In the genomic region with DNA sequence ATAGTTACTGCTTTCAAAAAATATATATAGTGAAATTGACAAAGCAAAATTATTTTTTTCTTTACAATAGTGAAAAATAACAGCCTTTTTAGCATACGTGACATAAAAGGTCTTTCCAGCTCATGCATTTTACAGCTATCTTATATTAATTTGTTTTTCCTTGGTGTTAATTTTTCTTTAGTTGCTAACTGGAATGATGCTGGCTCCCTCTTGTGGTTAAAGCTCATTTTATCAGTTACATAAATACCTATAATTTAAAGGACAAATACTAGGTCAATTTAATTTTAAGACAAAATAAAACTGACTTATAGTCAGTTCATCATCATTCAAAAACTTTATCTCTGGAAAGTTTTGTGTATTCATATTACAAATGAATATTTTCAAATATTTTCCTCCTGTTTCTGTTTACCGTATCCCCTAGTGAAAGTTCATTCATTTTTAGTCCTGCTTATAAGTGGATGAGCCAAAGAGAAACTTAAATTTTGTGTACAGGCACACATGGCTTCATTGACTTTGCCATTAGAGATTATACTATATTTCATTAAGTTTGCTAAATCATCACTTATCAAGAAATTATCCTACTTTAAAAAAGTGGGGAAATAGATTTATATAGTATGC, we compare ENCODE assay signal across 9 cellular contexts. TPM values are rescaled to one million over a fixed set of nuclear protein-coding genes. Genes with fewer than 3 reads are reported as not detected.
A peak's percentile ranks its signal among the peaks of the same experiment; 100 is the strongest.
DNase-seq lines count a peak whose midpoint lies in the region; ATAC-seq, FAIRE-seq and TF ChIP-seq lines count a peak whose summit lies in the region.
"Had no signal": no experiment of that assay in that cellular context is flagged by ENCODE, and none has a peak within 500 bp of the region (broad histone marks: within the 10 kb centered on the region; RNA-seq: fewer than 3 reads in every experiment).

No MANE protein-coding gene starts in this region.

- peak; percentile 45 for TF ChIP-seq CTCF in astrocyte (IDR thresholded peaks at IDR 0.05; ENCODE audit: insufficient read depth, low read depth, low read length)

- no peaks in the 10 kb centered on the region for H3K36me3 Mint-ChIP-seq in astrocyte (ENCODE audit: low read depth, unreplicated experiment)
- peaks cover 6% of the 10 kb centered on the region for H3K36me3 Mint-ChIP-seq in activated CD4-positive, alpha-beta T cell treated with anti-CD3 and anti-CD28 coated beads, Interleukin-2, amount 10 ng/mL, durations not matched to agents 24 days and 14 days (ENCODE audit: low read depth)

- H3K27me3 Mint-ChIP-seq in astrocyte (ENCODE audit: low read depth, unreplicated experiment): no peaks in the 10 kb centered on the region
- no peaks in the 10 kb centered on the region for H3K27me3 Mint-ChIP-seq in activated CD4-positive, alpha-beta T cell treated with anti-CD3 and anti-CD28 coated beads, Interleukin-2, amount 10 ng/mL, durations not matched to agents 24 days and 14 days

- H3K4me2 ChIP-seq in astrocyte (ENCODE audit: low read length): no peak overlapping the region

- H3K9me3 ChIP-seq in astrocyte (ENCODE audit: insufficient read depth, low read depth, low read length): no peaks in the 10 kb centered on the region
- H3K9me3 ChIP-seq: SJCRH30 had no signal

- DNase-seq in ELR (ENCODE audit: low read depth): peak; percentile 60
- DNase-seq in LoVo (ENCODE audit: low spot score): peak; percentile 31
- peak; percentile 16 for DNase-seq in astrocyte (ENCODE audit: low read depth)
- no peak for DNase-seq in left lobe of liver (ENCODE audit: low spot score)
- no peak for DNase-seq in occipital lobe (lab: John Stamatoyannopoulos, UW)
- DNase-seq in activated CD4-positive, alpha-beta T cell treated with anti-CD3 and anti-CD28 coated beads, Interleukin-2, amount 10 ng/mL, durations not matched to agents 24 days and 14 days: no peak

- FAIRE-seq in astrocyte (lab: Jason Lieb, UNC): no peak

- intact Hi-C loops in activated CD4-positive, alpha-beta T cell treated with anti-CD3 and anti-CD28 coated beads, Interleukin-2, amount 10 ng/mL, durations not matched to agents 24 days and 14 days (cut with micrococcal nuclease): loop anchor here (1.0 to 2.0 kb wide), 4 partner anchors 54 to 387 kb away; a partner anchor contains a TSS

- H3K4me1 Mint-ChIP-seq in astrocyte (ENCODE audit: low read depth, unreplicated experiment): peaks cover 2% of the 10 kb centered on the region
- H3K4me1 Mint-ChIP-seq in activated CD4-positive, alpha-beta T cell treated with anti-CD3 and anti-CD28 coated beads, Interleukin-2, amount 10 ng/mL, durations not matched to agents 24 days and 14 days: no peaks in the 10 kb centered on the region

- no peaks in the 10 kb centered on the region for H3K79me2 ChIP-seq in astrocyte (ENCODE audit: insufficient read depth, low read length)

- no peak overlapping the region for H3K27ac Mint-ChIP-seq in astrocyte (ENCODE audit: unreplicated experiment)
- no peak overlapping the region for H3K27ac Mint-ChIP-seq in activated CD4-positive, alpha-beta T cell treated with anti-CD3 and anti-CD28 coated beads, Interleukin-2, amount 10 ng/mL, durations not matched to agents 24 days and 14 days

- no peaks in the 10 kb centered on the region for H3K36me3 ChIP-seq in astrocyte (ENCODE audit: insufficient read depth, low read length)
- H3K36me3 ChIP-seq: SJCRH30 had no signal

- peak; percentile 61 for ATAC-seq in left lobe of liver
- no peak for ATAC-seq in GM19452 (IDR thresholded peaks at IDR 0.05; ENCODE audit: unreplicated experiment)
- ATAC-seq in GM21447 (IDR thresholded peaks at IDR 0.05; ENCODE audit: unreplicated experiment): no peak

- H3K27me3 ChIP-seq in astrocyte (ENCODE audit: insufficient read depth, low read length): no peaks in the 10 kb centered on the region
- H3K27me3 ChIP-seq: SJCRH30 had no signal

- H3K4me3 ChIP-seq in astrocyte (ENCODE audit: insufficient read depth, low read depth, low read length): no peak overlapping the region
- H3K4me3 ChIP-seq: SJCRH30 had no signal

- H3K9ac ChIP-seq in astrocyte (ENCODE audit: low read length): no peak overlapping the region

- H4K20me1 ChIP-seq in astrocyte (ENCODE audit: insufficient read depth, low read length): no peaks in the 10 kb centered on the region

- H3K4me3 Mint-ChIP-seq in astrocyte (ENCODE audit: unreplicated experiment): no peak overlapping the region
- no peak overlapping the region for H3K4me3 Mint-ChIP-seq in activated CD4-positive, alpha-beta T cell treated with anti-CD3 and anti-CD28 coated beads, Interleukin-2, amount 10 ng/mL, durations not matched to agents 24 days and 14 days

- H3K27ac ChIP-seq in astrocyte (ENCODE audit: low read depth, low read length): no peak overlapping the region
- H3K27ac ChIP-seq: SJCRH30 had no signal

- no peak overlapping the region for H2AFZ ChIP-seq in astrocyte (ENCODE audit: low read depth, low read length)

- no peaks in the 10 kb centered on the region for H3K4me1 ChIP-seq in astrocyte (ENCODE audit: insufficient read depth, low read length)
- H3K4me1 ChIP-seq: SJCRH30 had no signal

- no peaks in the 10 kb centered on the region for H3K9me3 Mint-ChIP-seq in astrocyte (ENCODE audit: unreplicated experiment)
- no peaks in the 10 kb centered on the region for H3K9me3 Mint-ChIP-seq in activated CD4-positive, alpha-beta T cell treated with anti-CD3 and anti-CD28 coated beads, Interleukin-2, amount 10 ng/mL, durations not matched to agents 24 days and 14 days

RNA-seq across cellular contexts. Expression of a gene that starts 9.9 kb away (rescaled TPM):
- 18.9 and 19.2 TPM in 2 replicates for total RNA-seq in astrocyte
- total RNA-seq in left lobe of liver: 11.8 TPM
- 52.7 TPM for total RNA-seq in occipital lobe
- 37.4 and 42.1 TPM in 2 replicates for total RNA-seq in activated CD4-positive, alpha-beta T cell treated with anti-CD3 and anti-CD28 coated beads, Interleukin-2, amount 10 ng/mL, durations not matched to agents 24 days and 14 days

RNA-seq across cellular contexts. Expression of a gene that starts 54.5 kb away (rescaled TPM):
- total RNA-seq in astrocyte (9.7 and 10.2 TPM in 2 replicates), left lobe of liver (4.1 TPM), occipital lobe (19.0 TPM)
- 15.5 and 15.6 TPM in 2 replicates for total RNA-seq in activated CD4-positive, alpha-beta T cell treated with anti-CD3 and anti-CD28 coated beads, Interleukin-2, amount 10 ng/mL, durations not matched to agents 24 days and 14 days

Comparison
In these comparisons a context has a peak if more than half of its experiments do, and no peak if none do; other contexts are left out.
1. DNase-seq: peak in ELR (single experiment), LoVo (single experiment) and astrocyte (single experiment); none in left lobe of liver (single experiment), occipital lobe (single experiment) and activated CD4-positive, alpha-beta T cell treated with anti-CD3 and anti-CD28 coated beads, Interleukin-2, amount 10 ng/mL, durations not matched to agents 24 days and 14 days (single experiment).